In the genomic region with DNA sequence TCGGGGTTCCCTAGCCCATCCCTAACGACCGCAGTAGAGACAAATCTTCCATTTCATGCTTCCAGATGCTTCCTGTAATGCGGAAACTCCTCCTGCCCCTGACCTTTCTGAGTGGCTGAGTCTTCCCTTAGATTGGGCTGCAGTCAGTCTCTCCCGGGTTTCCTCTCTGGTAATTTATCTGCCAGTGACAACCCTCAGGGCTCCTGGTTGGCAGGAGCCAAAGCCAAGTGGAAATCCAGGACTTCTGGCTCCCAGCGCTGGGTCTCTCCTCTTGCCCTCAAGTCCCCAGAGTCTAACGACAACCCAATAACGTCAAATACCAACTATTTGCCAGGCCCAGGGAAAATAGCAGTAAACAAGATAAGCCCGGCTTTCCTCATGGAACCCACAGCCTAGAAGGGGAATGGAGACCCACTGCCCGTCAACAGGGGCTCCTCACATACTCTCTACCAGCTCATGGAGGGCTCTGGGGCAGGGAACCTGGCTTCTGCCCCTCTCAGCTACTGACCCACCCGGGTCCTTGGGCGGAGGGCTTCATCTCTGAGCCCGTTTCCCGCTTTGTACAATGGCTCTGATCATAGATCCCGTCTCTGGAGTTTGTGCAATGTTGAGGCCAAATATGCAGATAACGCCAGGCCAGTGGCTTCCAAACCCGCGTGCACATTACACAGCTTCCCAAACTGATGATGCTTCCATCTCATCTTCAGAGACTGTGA, we compare ENCODE assay signal across 8 cellular contexts. TPM values are rescaled to one million over a fixed set of nuclear protein-coding genes. Genes with fewer than 3 reads are reported as not detected.
DNase-seq lines count a peak whose midpoint lies in the region; ATAC-seq and TF ChIP-seq lines count a peak whose summit lies in the region.

No MANE protein-coding gene starts in this region.

- peak overlapping the region; percentile 96 for H3K9ac ChIP-seq in fibroblast of lung (ENCODE audit: insufficient read depth, low read length)

- H4K20me1 ChIP-seq in fibroblast of lung (ENCODE audit: control insufficient read depth, extremely low read depth, insufficient read depth, low read length): no peaks in the 10 kb centered on the region

- ATAC-seq in GM19467 (IDR thresholded peaks at IDR 0.05; ENCODE audit: unreplicated experiment): no peak
- no peak for ATAC-seq in HG02623 (IDR thresholded peaks at IDR 0.05; ENCODE audit: unreplicated experiment)

- H2AFZ ChIP-seq in fibroblast of lung (ENCODE audit: low read length): peak overlapping the region; percentile 62

- H3K4me2 ChIP-seq in fibroblast of lung (ENCODE audit: extremely low read depth, insufficient read depth, low read length): peak overlapping the region; percentile 96

- peak overlapping the region; percentile 95; the same call in 1 of the 2 replicates for H3K27ac ChIP-seq in SJCRH30
- peak overlapping the region; percentile 91 for H3K27ac ChIP-seq in fibroblast of lung (ENCODE audit: insufficient read depth, low read length)

- H3K79me2 ChIP-seq in fibroblast of lung (ENCODE audit: control insufficient read depth, insufficient read depth, low read length): no peaks in the 10 kb centered on the region

- H3K9me3 ChIP-seq in SJCRH30 (replicated peaks) (no peaks in the 10 kb centered on the region), fibroblast of lung (ENCODE audit: control insufficient read depth, insufficient read depth, low read depth, low read length) (no peaks in the 10 kb centered on the region)

- H3K4me1 ChIP-seq in SJCRH30 (peaks cover 16% of the 10 kb centered on the region; the same call in 1 of the 2 replicates), fibroblast of lung (ENCODE audit: control insufficient read depth, extremely low read depth, insufficient read depth, low read length) (peaks cover 8% of the 10 kb centered on the region)

- TF ChIP-seq CTCF in GM12865 (IDR thresholded peaks at IDR 0.05; ENCODE audit: insufficient read depth, low read depth, low read length, missing control alignments) (no peak), fibroblast of lung (conservative IDR thresholded peaks at IDR 0.05 in 1 of 2, IDR thresholded peaks at IDR 0.05 in 1 of 2; ENCODE audit: low read depth in 1 of 2, low read length in 2 of 2) (no peak), retinal pigment epithelial cell (conservative IDR thresholded peaks at IDR 0.05; ENCODE audit: low read depth, low read length) (no peak)

- no peak for DNase-seq in GM12865 (ENCODE audit: low read depth)
- DNase-seq in SJCRH30: peak; percentile 42 to 62
- peak in 1 of 2 donors; percentile 57 for DNase-seq in fibroblast of lung (ENCODE audit: low read depth in 2 of 2)
- no peak for DNase-seq in retinal pigment epithelial cell (ENCODE audit: low read depth)
- DNase-seq in DMS 273 (lab: John Stamatoyannopoulos, UW; ENCODE audit: unreplicated experiment): no peak
- no peak for DNase-seq in GM19240 (ENCODE audit: insufficient read length, low spot score)

- H3K36me3 ChIP-seq in SJCRH30 (no peaks in the 10 kb centered on the region), fibroblast of lung (ENCODE audit: control insufficient read depth, insufficient read depth, low read length) (no peaks in the 10 kb centered on the region)

- H3K4me3 ChIP-seq in GM12865 (ENCODE audit: low read depth, low read length): peak overlapping the region; percentile 82
- peak overlapping the region; percentile 95 for H3K4me3 ChIP-seq in SJCRH30
- H3K4me3 ChIP-seq in fibroblast of lung (replicated peaks in 1 of 4; ENCODE audit: control extremely low read depth in 1 of 4, insufficient read depth in 1 of 4, low read depth in 3 of 4, low read length in 4 of 4): peak overlapping the region; percentile 76 to 92 (median 79)
- peak overlapping the region; percentile 70 for H3K4me3 ChIP-seq in retinal pigment epithelial cell (ENCODE audit: low read length)

- H3K27me3 ChIP-seq in SJCRH30 (no peaks in the 10 kb centered on the region; the same call in 1 of the 2 replicates), fibroblast of lung (ENCODE audit: control insufficient read depth, insufficient read depth, low read length) (peaks cover 2% of the 10 kb centered on the region)

RNA-seq across cellular contexts. Expression of gene TBC1D14, which starts 1.1 kb away (rescaled TPM):
- 54.5 and 58.0 TPM in 2 replicates for total RNA-seq in SJCRH30 (2014; rRNA removed; shearing (Covaris generic))
- 37.7 and 38.5 TPM in 2 replicates for total RNA-seq in fibroblast of lung
- 26.9 and 27.7 TPM in 2 replicates for polyA plus RNA-seq in fibroblast of lung
- 20.2 and 21.8 TPM in 2 replicates for polyA plus RNA-seq in fibroblast of lung (2012)
- 32.5 and 45.1 TPM in 2 replicates for polyA minus RNA-seq in fibroblast of lung (ENCODE audit: low replicate concordance)

Comparison
In these comparisons a context has a peak if more than half of its experiments do, and no peak if none do; other contexts are left out.
1. DNase-seq: peak in SJCRH30 (2 of 2); none in GM12865 (single experiment), retinal pigment epithelial cell (single experiment), DMS 273 (single experiment) and GM19240 (single experiment).
2. Peak in every context shown above with its lines, with median percentiles within 50 percentile points of each other: H3K4me3 ChIP-seq.